8 cellular contexts compared by ENCODE assay signal in the genomic region with DNA sequence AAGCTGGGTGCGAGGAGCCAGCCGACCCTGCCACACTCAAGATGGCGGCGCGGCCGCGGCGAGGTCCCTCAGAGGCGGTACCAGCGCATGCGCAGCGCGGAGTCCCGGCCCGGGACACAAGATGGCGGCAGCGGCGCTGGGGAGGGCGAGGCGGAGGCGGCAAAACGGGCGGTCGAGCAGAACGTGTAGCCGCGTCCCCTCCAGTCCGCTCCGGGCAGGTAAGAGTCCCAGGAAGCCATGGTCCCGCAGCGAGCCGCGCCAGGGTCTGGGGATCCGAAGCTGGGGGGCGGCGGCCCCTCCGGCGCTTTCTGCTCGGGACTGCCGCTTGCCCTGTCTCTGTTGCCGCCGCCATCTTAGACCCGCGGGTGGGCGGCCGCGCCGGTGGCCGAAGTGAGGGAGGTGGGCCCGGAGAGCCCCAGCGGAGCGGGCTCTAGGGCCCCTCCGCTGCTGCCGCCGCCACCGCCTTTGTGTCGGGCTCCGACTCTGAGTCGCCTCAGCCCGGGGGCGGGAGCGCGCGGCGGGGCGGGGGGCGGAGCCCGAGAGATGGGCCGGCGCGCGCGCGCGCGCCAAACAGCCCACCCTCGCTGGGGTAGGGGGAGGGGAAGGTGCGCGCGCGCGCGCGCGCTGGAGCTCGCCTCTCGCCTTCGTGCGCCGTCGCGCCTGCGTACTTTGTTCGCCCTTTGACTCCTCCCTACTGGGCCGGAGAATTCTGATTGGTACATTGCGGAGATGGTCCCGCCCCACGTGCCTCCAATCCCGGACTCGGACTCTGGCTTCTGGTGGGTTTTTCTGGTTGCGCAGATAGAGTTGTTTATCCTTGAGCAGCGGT.
A peak's percentile ranks its signal among the peaks of the same experiment; 100 is the strongest.
DNase-seq lines count a peak whose midpoint lies in the region; ATAC-seq, FAIRE-seq and TF ChIP-seq lines count a peak whose summit lies in the region.

Gene PCIF1 (plus strand): TSS at position 97 of the 829 bp plus-strand sequence. CDS start 4,317 bp downstream, outside the sequence.

- H3K4me3 ChIP-seq in OCI-LY3 (ENCODE audit: low read length): peak within 1 kb of the TSS; percentile 80

- peaks cover 42% of the 10 kb centered on the region for H3K79me2 ChIP-seq in OCI-LY3 (ENCODE audit: low read length)

- no peaks in the 10 kb centered on the region for H3K9me3 ChIP-seq in OCI-LY3 (ENCODE audit: insufficient read depth, low read length)

- peak within 1 kb of the TSS; percentile 95 for H3K9ac ChIP-seq in OCI-LY3 (ENCODE audit: low read length)

- peaks cover 28% of the 10 kb centered on the region for H3K36me3 ChIP-seq in OCI-LY3 (replicated peaks; ENCODE audit: low read depth, low read length)

- TF ChIP-seq CTCF in OCI-LY3 (IDR thresholded peaks at IDR 0.05; ENCODE audit: low read depth, low read length): no peak

- H3K27ac ChIP-seq in OCI-LY3 (ENCODE audit: low read length): peak within 1 kb of the TSS; percentile 84

- H4K20me1 ChIP-seq in OCI-LY3 (ENCODE audit: insufficient read depth, low read length): peaks cover 13% of the 10 kb centered on the region

- H3K27me3 ChIP-seq in OCI-LY3 (ENCODE audit: low read depth, low read length): no peaks in the 10 kb centered on the region

- FAIRE-seq in endometrium (lab: Jason Lieb, UNC): peak; percentile 66

- ATAC-seq in GM21528 (IDR thresholded peaks at IDR 0.05; ENCODE audit: low FRiP score, unreplicated experiment): peak; percentile 71

- peak within 1 kb of the TSS; percentile 79 for H2AFZ ChIP-seq in OCI-LY3 (ENCODE audit: low read depth, low read length)

- peaks cover 11% of the 10 kb centered on the region for H3K4me1 ChIP-seq in OCI-LY3 (ENCODE audit: low read length)

- DNase-seq in DMS 273 (lab: John Stamatoyannopoulos, UW; ENCODE audit: unreplicated experiment) (peak; percentile 99), HuH-7.5 (ENCODE audit: low spot score) (peak; percentile 100), midbrain (lab: John Stamatoyannopoulos, UW) (peak; percentile 98)
- peak; percentile 100 for DNase-seq in activated CD8-positive, alpha-beta memory T cell treated with anti-CD3 and anti-CD28 coated beads, Interleukin-2, amount 50 U/mL, for 48 hours
- peak; percentile 95 to 97 for DNase-seq in stimulated activated CD8-positive, alpha-beta memory T cell treated with anti-CD3 and anti-CD28 coated beads, Interleukin-15, amount 100 ng/mL, for 48 hours (ENCODE audit: low read depth in 2 of 2)

- peak within 1 kb of the TSS; percentile 79 for H3K4me2 ChIP-seq in OCI-LY3 (ENCODE audit: low read length)

Comparison
In these comparisons a context has a peak if more than half of its experiments do, and no peak if none do; other contexts are left out.
1. Peak in every context shown above with its lines: DNase-seq, ATAC-seq, H3K4me3 ChIP-seq and H3K27ac ChIP-seq.